ENCODE assay signal across 2 cellular contexts in the genomic region with DNA sequence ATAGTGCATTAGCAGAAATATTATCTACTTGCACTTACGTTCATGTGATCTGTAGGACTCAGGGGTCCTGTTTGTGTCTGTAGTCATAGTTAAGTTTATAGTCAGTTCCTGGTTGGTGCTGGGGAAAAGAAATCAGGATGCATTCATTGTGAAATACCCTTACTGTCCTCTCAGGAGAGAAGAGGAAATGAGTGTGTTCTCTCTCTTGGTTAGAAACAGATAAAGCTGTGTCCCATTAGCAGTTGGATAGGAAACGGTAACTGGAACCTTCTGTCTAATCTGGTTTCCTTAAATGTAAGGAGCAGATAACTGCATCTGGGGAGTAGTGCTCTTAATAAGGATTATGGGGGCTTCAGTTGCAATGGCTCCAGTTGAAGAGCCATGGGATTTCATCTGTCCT.
TF ChIP-seq lines count a peak whose summit lies in the region.

No MANE protein-coding gene starts in this region.

TF ChIP-seq in liver, 16 proteins besides CTCF, POLR2A, EP300 and RAD21:
- TF ChIP-seq GABPA (IDR thresholded peaks at IDR 0.05 in 1 of 2, conservative IDR thresholded peaks at IDR 0.05 in 1 of 2) (no peak), YY1 (IDR thresholded peaks at IDR 0.05) (peak; percentile 17), SP1 (IDR thresholded peaks at IDR 0.05) (peak; percentile 9)

TF ChIP-seq in HepG2, 621 proteins besides CTCF, POLR2A, EP300 and RAD21:
- TF ChIP-seq ZNF782 (CRISPR knock-in tag; IDR thresholded peaks at IDR 0.05; ENCODE audit: borderline replicate concordance) = no peak
- TF ChIP-seq PRDM4 (CRISPR knock-in tag; IDR thresholded peaks at IDR 0.05; ENCODE audit: borderline replicate concordance) = no peak
- no peak for TF ChIP-seq ZNF883 (CRISPR knock-in tag; IDR thresholded peaks at IDR 0.05; ENCODE audit: not compliant biosample characterization)
- no peak for TF ChIP-seq IKZF1 (IDR thresholded peaks at IDR 0.05)
- no peak for TF ChIP-seq ZC3H4 (CRISPR knock-in tag; IDR thresholded peaks at IDR 0.05; ENCODE audit: borderline replicate concordance)
- TF ChIP-seq TOPORS (CRISPR knock-in tag; IDR thresholded peaks at IDR 0.05) = no peak
- TF ChIP-seq ZEB1 (IDR thresholded peaks at IDR 0.05; ENCODE audit: insufficient replicate concordance, low read depth) = no peak
- TF ChIP-seq KDM4B (CRISPR knock-in tag; IDR thresholded peaks at IDR 0.05) = no peak
- no peak for TF ChIP-seq EED (CRISPR knock-in tag; IDR thresholded peaks at IDR 0.05)
- TF ChIP-seq, protein P1, sequence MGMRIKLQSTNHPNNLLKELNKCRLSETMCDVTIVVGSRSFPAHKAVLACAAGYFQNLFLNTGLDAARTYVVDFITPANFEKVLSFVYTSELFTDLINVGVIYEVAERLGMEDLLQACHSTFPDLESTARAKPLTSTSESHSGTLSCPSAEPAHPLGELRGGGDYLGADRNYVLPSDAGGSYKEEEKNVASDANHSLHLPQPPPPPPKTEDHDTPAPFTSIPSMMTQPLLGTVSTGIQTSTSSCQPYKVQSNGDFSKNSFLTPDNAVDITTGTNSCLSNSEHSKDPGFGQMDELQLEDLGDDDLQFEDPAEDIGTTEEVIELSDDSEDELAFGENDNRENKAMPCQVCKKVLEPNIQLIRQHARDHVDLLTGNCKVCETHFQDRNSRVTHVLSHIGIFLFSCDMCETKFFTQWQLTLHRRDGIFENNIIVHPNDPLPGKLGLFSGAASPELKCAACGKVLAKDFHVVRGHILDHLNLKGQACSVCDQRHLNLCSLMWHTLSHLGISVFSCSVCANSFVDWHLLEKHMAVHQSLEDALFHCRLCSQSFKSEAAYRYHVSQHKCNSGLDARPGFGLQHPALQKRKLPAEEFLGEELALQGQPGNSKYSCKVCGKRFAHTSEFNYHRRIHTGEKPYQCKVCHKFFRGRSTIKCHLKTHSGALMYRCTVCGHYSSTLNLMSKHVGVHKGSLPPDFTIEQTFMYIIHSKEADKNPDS (CRISPR knock-in tag; IDR thresholded peaks at IDR 0.05) = no peak
- TF ChIP-seq MAFF (IDR thresholded peaks at IDR 0.05; ENCODE audit: low read depth, low read length) = no peak
- no peak for TF ChIP-seq SAFB2 (CRISPR knock-in tag; IDR thresholded peaks at IDR 0.05; ENCODE audit: borderline replicate concordance, low read depth)
- no peak for TF ChIP-seq CEBPG (CRISPR knock-in tag; IDR thresholded peaks at IDR 0.05)
- TF ChIP-seq EZH2 (conservative IDR thresholded peaks at IDR 0.05; ENCODE audit: low read depth, low read length) = no peak
- no peak for TF ChIP-seq ZNF276 (CRISPR knock-in tag; IDR thresholded peaks at IDR 0.05; ENCODE audit: low read depth)
- no peak for TF ChIP-seq ZNF12 (CRISPR knock-in tag; IDR thresholded peaks at IDR 0.05)
